ENCODE assay signal across 1 cellular context in the genomic region with DNA sequence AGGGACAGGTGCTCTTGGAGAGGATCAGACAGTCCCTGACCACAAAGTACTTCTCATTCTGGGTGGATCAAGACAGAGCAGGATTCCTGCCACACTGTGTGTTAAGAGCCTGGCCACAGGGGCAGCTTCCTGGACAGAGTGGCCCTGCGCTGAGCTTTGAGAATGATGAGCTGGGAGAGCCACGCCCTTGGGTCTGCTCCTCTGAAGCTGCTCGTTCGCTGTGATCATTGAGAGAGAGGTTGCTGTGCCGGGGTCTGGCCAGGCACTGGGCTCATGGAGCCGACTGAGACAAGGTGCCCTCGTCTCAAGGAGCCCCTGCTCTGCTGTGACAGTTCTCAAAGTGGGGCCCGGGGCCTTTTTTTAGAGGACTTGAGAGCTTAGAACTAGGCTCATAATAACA.
TF ChIP-seq lines count a peak whose summit lies in the region.

No MANE protein-coding gene starts in this region.

TF ChIP-seq in HepG2, 621 proteins besides CTCF, POLR2A, EP300 and RAD21:
- TF ChIP-seq ZKSCAN1 (IDR thresholded peaks at IDR 0.05; ENCODE audit: low read length) = peak; percentile 51; the same call in 1 of the 2 replicates
- TF ChIP-seq, protein P1, sequence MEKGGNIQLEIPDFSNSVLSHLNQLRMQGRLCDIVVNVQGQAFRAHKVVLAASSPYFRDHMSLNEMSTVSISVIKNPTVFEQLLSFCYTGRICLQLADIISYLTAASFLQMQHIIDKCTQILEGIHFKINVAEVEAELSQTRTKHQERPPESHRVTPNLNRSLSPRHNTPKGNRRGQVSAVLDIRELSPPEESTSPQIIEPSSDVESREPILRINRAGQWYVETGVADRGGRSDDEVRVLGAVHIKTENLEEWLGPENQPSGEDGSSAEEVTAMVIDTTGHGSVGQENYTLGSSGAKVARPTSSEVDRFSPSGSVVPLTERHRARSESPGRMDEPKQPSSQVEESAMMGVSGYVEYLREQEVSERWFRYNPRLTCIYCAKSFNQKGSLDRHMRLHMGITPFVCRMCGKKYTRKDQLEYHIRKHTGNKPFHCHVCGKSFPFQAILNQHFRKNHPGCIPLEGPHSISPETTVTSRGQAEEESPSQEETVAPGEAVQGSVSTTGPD (CRISPR knock-in tag; IDR thresholded peaks at IDR 0.05) = no peak
- TF ChIP-seq, protein P2, sequence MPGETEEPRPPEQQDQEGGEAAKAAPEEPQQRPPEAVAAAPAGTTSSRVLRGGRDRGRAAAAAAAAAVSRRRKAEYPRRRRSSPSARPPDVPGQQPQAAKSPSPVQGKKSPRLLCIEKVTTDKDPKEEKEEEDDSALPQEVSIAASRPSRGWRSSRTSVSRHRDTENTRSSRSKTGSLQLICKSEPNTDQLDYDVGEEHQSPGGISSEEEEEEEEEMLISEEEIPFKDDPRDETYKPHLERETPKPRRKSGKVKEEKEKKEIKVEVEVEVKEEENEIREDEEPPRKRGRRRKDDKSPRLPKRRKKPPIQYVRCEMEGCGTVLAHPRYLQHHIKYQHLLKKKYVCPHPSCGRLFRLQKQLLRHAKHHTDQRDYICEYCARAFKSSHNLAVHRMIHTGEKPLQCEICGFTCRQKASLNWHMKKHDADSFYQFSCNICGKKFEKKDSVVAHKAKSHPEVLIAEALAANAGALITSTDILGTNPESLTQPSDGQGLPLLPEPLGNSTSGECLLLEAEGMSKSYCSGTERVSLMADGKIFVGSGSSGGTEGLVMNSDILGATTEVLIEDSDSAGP (CRISPR knock-in tag; IDR thresholded peaks at IDR 0.05; ENCODE audit: borderline replicate concordance) = no peak
